In the genomic region with DNA sequence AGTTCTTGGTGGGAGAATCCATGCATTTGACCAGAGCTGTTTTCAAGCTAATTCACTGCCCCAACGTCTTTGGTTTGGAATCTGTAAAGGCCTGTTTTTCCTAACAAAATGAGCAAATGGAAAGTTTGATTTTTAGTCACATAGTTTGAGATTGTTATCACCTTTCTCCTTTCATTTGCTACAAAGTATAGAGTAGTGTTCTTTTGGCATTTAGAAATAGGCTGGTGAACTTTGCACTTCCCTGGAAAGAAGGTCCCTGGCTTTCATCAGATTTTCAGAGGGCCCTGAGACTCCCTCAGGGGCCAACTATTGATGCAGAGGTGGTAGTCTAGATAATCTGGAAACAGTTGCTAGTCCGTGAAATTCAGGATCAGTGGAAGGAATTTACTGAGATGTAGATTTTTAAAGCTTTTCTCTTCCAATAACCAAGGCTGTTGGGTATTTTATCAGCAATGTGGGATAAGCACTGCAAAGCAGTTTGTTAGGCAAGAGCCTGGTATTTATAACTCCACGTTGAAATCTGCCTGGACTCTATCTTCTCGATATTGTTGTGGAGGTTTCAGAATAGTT, we compare ENCODE assay signal across 1 cellular context.
TF ChIP-seq lines count a peak whose summit lies in the region.

No MANE protein-coding gene starts in this region.

TF ChIP-seq in K562, 482 proteins besides CTCF, POLR2A, EP300 and RAD21:
- TF ChIP-seq, protein P1, sequence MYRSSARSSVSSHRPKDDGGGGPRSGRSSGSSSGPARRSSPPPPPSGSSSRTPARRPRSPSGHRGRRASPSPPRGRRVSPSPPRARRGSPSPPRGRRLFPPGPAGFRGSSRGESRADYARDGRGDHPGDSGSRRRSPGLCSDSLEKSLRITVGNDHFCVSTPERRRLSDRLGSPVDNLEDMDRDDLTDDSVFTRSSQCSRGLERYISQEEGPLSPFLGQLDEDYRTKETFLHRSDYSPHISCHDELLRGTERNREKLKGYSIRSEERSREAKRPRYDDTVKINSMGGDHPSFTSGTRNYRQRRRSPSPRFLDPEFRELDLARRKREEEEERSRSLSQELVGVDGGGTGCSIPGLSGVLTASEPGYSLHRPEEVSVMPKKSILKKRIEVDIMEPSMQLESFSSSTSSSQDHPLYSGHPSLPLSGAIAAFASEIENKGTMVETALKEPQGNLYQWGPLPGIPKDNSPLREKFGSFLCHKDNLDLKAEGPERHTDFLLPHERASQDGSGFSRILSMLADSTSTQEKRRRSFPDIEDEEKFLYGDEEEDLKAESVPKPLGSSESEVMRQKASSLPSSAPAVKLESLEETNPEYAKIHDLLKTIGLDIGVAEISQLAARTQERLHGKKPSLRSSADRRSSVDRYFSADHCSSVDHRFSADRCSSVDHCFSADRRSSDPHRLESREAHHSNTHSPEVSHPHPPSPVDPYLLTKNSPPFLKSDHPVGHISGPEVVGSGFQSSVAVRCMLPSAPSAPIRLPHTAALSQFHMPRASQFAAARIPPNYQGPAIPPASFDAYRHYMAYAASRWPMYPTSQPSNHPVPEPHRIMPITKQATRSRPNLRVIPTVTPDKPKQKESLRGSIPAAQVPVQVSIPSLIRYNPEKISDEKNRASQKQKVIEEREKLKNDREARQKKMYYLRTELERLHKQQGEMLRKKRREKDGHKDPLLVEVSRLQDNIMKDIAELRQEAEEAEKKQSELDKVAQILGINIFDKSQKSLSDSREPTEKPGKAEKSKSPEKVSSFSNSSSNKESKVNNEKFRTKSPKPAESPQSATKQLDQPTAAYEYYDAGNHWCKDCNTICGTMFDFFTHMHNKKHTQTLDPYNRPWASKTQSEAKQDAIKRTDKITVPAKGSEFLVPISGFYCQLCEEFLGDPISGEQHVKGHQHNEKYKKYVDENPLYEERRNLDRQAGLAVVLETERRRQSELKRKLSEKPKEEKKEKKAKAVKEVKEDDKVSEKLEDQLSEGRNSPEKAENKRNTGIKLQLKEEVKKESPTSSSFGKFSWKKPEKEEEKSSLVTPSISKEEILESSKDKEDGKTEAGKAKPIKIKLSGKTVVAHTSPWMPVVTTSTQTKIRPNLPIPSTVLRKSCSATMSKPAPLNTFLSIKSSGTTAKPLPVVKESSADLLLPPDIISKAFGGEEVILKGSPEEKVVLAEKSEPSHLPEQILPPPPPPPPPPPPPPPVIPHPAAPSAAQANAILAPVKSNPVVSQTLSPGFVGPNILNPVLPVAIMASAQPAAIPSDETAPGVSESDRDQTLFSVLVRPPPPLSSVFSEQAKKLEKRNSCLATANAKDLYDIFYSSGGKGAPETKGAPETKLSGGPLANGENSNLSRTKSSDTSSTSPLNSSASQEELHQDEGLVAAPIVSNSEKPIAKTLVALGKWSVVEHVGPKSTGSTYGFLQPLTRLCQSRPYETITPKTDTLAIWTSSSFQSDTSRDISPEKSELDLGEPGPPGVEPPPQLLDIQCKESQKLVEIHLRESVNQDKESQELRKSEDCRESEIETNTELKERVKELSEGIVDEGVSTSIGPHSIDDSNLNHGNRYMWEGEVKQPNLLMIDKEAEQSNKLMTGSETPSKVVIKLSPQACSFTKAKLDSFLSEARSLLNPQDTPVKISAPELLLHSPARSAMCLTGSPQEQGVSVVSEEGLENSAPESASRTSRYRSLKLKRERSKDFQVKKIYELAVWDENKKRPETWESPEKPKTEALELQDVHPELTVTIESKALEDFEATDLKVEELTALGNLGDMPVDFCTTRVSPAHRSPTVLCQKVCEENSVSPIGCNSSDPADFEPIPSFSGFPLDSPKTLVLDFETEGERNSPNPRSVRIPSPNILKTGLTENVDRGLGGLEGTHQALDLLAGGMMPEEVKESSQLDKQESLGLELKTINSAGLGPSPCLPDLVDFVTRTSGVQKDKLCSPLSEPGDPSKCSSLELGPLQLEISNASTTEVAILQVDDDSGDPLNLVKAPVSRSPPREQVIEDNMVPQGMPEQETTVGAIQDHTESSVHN (IDR thresholded peaks at IDR 0.05; ENCODE audit: borderline replicate concordance in 1 of 2, low read depth in 1 of 2): no peak
- 0 out of 2 replicates have a peak, but pooled peaks have one; percentile 42 for TF ChIP-seq ZNF584 (CRISPR knock-in tag; IDR thresholded peaks at IDR 0.05; ENCODE audit: low read depth)
- no peak for TF ChIP-seq NR2C1 (IDR thresholded peaks at IDR 0.05)
- TF ChIP-seq NR2C1 (tag; IDR thresholded peaks at IDR 0.05): peak; percentile 61
- TF ChIP-seq, protein P2, sequence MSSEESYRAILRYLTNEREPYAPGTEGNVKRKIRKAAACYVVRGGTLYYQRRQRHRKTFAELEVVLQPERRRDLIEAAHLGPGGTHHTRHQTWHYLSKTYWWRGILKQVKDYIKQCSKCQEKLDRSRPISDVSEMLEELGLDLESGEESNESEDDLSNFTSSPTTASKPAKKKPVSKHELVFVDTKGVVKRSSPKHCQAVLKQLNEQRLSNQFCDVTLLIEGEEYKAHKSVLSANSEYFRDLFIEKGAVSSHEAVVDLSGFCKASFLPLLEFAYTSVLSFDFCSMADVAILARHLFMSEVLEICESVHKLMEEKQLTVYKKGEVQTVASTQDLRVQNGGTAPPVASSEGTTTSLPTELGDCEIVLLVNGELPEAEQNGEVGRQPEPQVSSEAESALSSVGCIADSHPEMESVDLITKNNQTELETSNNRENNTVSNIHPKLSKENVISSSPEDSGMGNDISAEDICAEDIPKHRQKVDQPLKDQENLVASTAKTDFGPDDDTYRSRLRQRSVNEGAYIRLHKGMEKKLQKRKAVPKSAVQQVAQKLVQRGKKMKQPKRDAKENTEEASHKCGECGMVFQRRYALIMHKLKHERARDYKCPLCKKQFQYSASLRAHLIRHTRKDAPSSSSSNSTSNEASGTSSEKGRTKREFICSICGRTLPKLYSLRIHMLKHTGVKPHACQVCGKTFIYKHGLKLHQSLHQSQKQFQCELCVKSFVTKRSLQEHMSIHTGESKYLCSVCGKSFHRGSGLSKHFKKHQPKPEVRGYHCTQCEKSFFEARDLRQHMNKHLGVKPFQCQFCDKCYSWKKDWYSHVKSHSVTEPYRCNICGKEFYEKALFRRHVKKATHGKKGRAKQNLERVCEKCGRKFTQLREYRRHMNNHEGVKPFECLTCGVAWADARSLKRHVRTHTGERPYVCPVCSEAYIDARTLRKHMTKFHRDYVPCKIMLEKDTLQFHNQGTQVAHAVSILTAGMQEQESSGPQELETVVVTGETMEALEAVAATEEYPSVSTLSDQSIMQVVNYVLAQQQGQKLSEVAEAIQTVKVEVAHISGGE (CRISPR knock-in tag; IDR thresholded peaks at IDR 0.05): peak in 1 of 3 experiments; percentile 11; a peak in 2 of 6 replicates
